Comparison of ENCODE assay signal across 1 cellular context in genomic region chr13:46137627-46138026, GRCh38.
TF ChIP-seq lines count a peak whose summit lies in the region.

No MANE protein-coding gene starts in this region.

TF ChIP-seq in GM12891, 5 proteins besides CTCF, POLR2A, EP300 and RAD21 (continued from another document):
- TF ChIP-seq PAX5 (IDR thresholded peaks at IDR 0.05; ENCODE audit: insufficient read depth, low read length, severe bottlenecking) (no peak), POLR2AphosphoS5 (IDR thresholded peaks at IDR 0.05; ENCODE audit: low read depth, low read length) (no peak), POU2F2 (IDR thresholded peaks at IDR 0.05; ENCODE audit: low read depth, low read length) (no peak), SPI1 (IDR thresholded peaks at IDR 0.05; ENCODE audit: low read depth, low read length) (peak; percentile 58)
TF ChIP-seq in GM12891: peak in this region for 1.
